9 cellular contexts compared by ENCODE assay signal in the genomic region with DNA sequence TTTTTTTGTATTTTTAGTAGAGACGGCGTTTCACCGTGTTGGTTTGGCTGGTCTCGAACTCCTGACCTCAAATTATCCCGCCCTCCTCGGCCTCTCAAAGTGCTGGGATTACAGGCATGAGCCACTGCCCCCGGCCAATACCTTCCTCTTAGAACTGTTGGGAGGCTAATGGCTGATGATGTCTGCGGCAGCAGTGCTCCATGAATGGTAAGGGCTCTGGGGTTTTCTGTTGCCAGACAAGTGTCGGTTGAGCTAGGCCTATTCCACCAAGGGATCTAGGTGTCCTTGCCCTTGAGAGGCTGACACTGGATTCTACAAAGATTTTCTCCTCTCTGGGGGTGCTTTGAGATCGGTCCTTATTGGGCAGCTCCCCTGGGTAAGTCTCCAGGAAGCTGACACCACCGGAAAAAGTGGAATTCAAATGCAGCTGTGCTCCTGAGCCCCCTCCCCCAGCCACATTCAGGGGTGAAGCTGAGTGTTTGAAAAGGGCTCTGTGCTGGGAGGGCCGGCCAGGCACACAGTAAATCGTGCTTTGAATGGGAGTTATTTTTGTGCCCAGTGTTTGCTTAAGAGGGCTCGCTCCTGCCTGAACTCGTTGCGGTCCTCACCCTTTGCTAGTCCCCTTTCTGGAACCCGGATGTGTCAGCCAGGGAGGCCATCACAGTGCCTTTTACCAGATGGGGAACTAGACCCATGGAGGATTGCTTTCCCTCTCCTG.
A peak's percentile ranks its signal among the peaks of the same experiment; 100 is the strongest.
DNase-seq lines count a peak whose midpoint lies in the region; ATAC-seq lines count a peak whose summit lies in the region.
"Had no signal": no experiment of that assay in that cellular context is flagged by ENCODE, and none has a peak within 500 bp of the region (broad histone marks: within the 10 kb centered on the region; RNA-seq: fewer than 3 reads in every experiment).

No MANE protein-coding gene starts in this region.

- H3K27ac ChIP-seq in SK-N-MC (peak overlapping the region; percentile 46; the same call in 1 of the 2 replicates), subcutaneous abdominal adipose tissue (ENCODE audit: low read depth, low read length) (peak overlapping the region; percentile 8)

- H3K36me3 ChIP-seq in SK-N-MC (ENCODE audit: insufficient read depth, low read length) (no peaks in the 10 kb centered on the region), iPS-15b (ENCODE audit: control insufficient read depth, insufficient read depth, low read length) (peaks cover 3% of the 10 kb centered on the region), subcutaneous abdominal adipose tissue (ENCODE audit: control insufficient read depth in 5 of 5, insufficient read depth in 5 of 5, low read length in 5 of 5) (no peaks in the 10 kb centered on the region)

- H3K27me3 ChIP-seq in iPS-15b (ENCODE audit: control insufficient read depth, insufficient read depth, low read length) (peaks cover 11% of the 10 kb centered on the region), subcutaneous abdominal adipose tissue (ENCODE audit: control insufficient read depth in 5 of 5, insufficient read depth in 4 of 5, low read length in 5 of 5) (no peaks in the 10 kb centered on the region)

- peaks cover 54% of the 10 kb centered on the region for H3K4me1 ChIP-seq in iPS-15b (ENCODE audit: control insufficient read depth, insufficient read depth, low read length)
- H3K4me1 ChIP-seq in subcutaneous abdominal adipose tissue (ENCODE audit: control insufficient read depth in 5 of 5, insufficient read depth in 5 of 5, low read length in 5 of 5): peaks cover 7 to 76% (median 67%) of the 10 kb centered on the region in 5 donors

- ATAC-seq in HG03520 (IDR thresholded peaks at IDR 0.05; ENCODE audit: unreplicated experiment): no peak

- H3K9me3 ChIP-seq in SK-N-MC (ENCODE audit: low read depth, low read length) (no peaks in the 10 kb centered on the region), iPS-15b (ENCODE audit: control insufficient read depth, insufficient read depth, low read length) (no peaks in the 10 kb centered on the region), subcutaneous abdominal adipose tissue (ENCODE audit: control insufficient read depth in 5 of 5, low read length in 5 of 5) (no peaks in the 10 kb centered on the region)

- peak; percentile 98 for DNase-seq in NCI-H1092 treated with DMSO at 0.1 percent for 48 hours (lab: John Stamatoyannopoulos, UW)
- DNase-seq in SK-N-MC (ENCODE audit: low read depth, low spot score): no peak
- DNase-seq in NOMO-1 treated with dmso at 0.1 percent for 144 hours (lab: John Stamatoyannopoulos, UW; ENCODE audit: unreplicated experiment): no peak
- DNase-seq in HUDEP-2 (lab: John Stamatoyannopoulos, UW; ENCODE audit: unreplicated experiment in 76 of 76): no peak
- DNase-seq in activated T-cell treated with anti-CD3 and anti-CD28 coated beads, Interleukin-2, amount 50 U/mL, for 1 hour: no peak
- DNase-seq: stimulated activated CD4-positive, alpha-beta T cell treated with anti-CD3 and anti-CD28 coated beads, Interleukin-4, amount 100 ng/mL, for 1 hour had no signal

- 0 out of 2 replicates have a peak overlapping the region, but pooled peaks have one; percentile 11 for H3K4me3 ChIP-seq in SK-N-MC
- peak overlapping the region; percentile 38 for H3K4me3 ChIP-seq in iPS-15b (ENCODE audit: low read depth, low read length)
- no peak overlapping the region for H3K4me3 ChIP-seq in subcutaneous abdominal adipose tissue (ENCODE audit: low read depth in 1 of 5, low read length in 5 of 5)

- H3K9ac ChIP-seq in SK-N-MC (ENCODE audit: insufficient read length) (no peak overlapping the region), iPS-15b (ENCODE audit: low read depth, low read length) (peak overlapping the region; percentile 27), subcutaneous abdominal adipose tissue (ENCODE audit: low read length in 5 of 5) (peak overlapping the region in 1 of 5 donors; percentile 64)

Comparison
In these comparisons a context has a peak if more than half of its experiments do, and no peak if none do; other contexts are left out.
1. H3K4me3 ChIP-seq: peak in SK-N-MC (single experiment) and iPS-15b (single experiment); none in subcutaneous abdominal adipose tissue (0 of 5).